20 cellular contexts compared by ENCODE assay signal in genomic region chr1:236044346-236044745, GRCh38. TPM values are rescaled to one million over a fixed set of nuclear protein-coding genes. Genes with fewer than 3 reads are reported as not detected.
DNase-seq lines count a peak whose midpoint lies in the region; ATAC-seq and TF ChIP-seq lines count a peak whose summit lies in the region.
"Had no signal": no experiment of that assay in that cellular context is flagged by ENCODE, and none has a peak within 500 bp of the region (broad histone marks: within the 10 kb centered on the region; RNA-seq: fewer than 3 reads in every experiment).

No MANE protein-coding gene starts in this region.

- no peak for TF ChIP-seq CTCF in HEK293 (tag by site-specific recombination; IDR thresholded peaks at IDR 0.05)
- TF ChIP-seq CTCF in LNCaP clone FGC (IDR thresholded peaks at IDR 0.05; ENCODE audit: control insufficient read depth, extremely low read depth, insufficient read depth): no peak
- no peak for TF ChIP-seq CTCF in osteoblast (IDR thresholded peaks at IDR 0.05; ENCODE audit: extremely low read depth, low read depth, low read length)
- TF ChIP-seq CTCF in left ventricle myocardium inferior (IDR thresholded peaks at IDR 0.05; ENCODE audit: borderline replicate concordance): no peak
- TF ChIP-seq CTCF in omental fat pad (IDR thresholded peaks at IDR 0.05): no peak

- H3K36me3 ChIP-seq in HEK293 (ENCODE audit: control insufficient read depth in 2 of 2, insufficient read depth in 1 of 2, low read length in 2 of 2) (peaks cover 16 to 64% of the 10 kb centered on the region in 2 experiments), osteoblast (ENCODE audit: insufficient read depth, low read length) (peaks cover 8% of the 10 kb centered on the region), left ventricle myocardium inferior (peaks cover 93% of the 10 kb centered on the region)
- H3K36me3 ChIP-seq: BLaER1 treated with 17β-estradiol and CSF1 and Interleukin-3, amounts not matched to agents 10 nM and 100 nM had no signal

- H3K9me3 ChIP-seq in HEK293 (ENCODE audit: control insufficient read depth, insufficient read depth, low read depth, low read length) (no peaks in the 10 kb centered on the region), osteoblast (ENCODE audit: low read depth, low read length) (no peaks in the 10 kb centered on the region), left ventricle myocardium inferior (replicated peaks) (no peaks in the 10 kb centered on the region)
- H3K9me3 ChIP-seq: A549 had no signal

- H3K27ac ChIP-seq in HEK293 (ENCODE audit: extremely low read depth, low read depth, low read length): no peak overlapping the region
- no peak overlapping the region for H3K27ac ChIP-seq in osteoblast (ENCODE audit: low read depth, low read length)
- no peak overlapping the region for H3K27ac ChIP-seq in left ventricle myocardium inferior (replicated peaks)
- H3K27ac ChIP-seq: 22Rv1; A549; BLaER1 treated with 17β-estradiol and CSF1 and Interleukin-3, amounts not matched to agents 10 nM and 100 nM; C4-2B had no signal

- intact Hi-C loops in left ventricle myocardium inferior (cut with micrococcal nuclease): no loop called here

- no peak for ATAC-seq in omental fat pad (ENCODE audit: low FRiP score)
- ATAC-seq: A549; CD8-positive, alpha-beta T cell had no signal

- no peaks in the 10 kb centered on the region for H3K79me2 ChIP-seq in osteoblast (ENCODE audit: insufficient read depth, low read length)

- H3K27me3 ChIP-seq in osteoblast (ENCODE audit: insufficient read depth, low read length) (no peaks in the 10 kb centered on the region), left ventricle myocardium inferior (ENCODE audit: low read depth) (no peaks in the 10 kb centered on the region)
- H3K27me3 ChIP-seq: BLaER1 treated with 17β-estradiol and CSF1 and Interleukin-3, amounts not matched to agents 10 nM and 100 nM had no signal

- H3K4me1 ChIP-seq in HEK293 (ENCODE audit: control insufficient read depth, insufficient read depth, low read length) (no peaks in the 10 kb centered on the region), osteoblast (ENCODE audit: insufficient read depth, low read length) (peaks cover 4% of the 10 kb centered on the region), left ventricle myocardium inferior (peaks cover 43% of the 10 kb centered on the region)
- H3K4me1 ChIP-seq: A549; BLaER1 treated with 17β-estradiol and CSF1 and Interleukin-3, amounts not matched to agents 10 nM and 100 nM had no signal

- CTCF ChIA-PET in HEK293 (lab: Yijun Ruan, JAX): no interaction called here

- DNase-seq in LNCaP clone FGC (ENCODE audit: low read depth) (peak; percentile 14), left kidney (ENCODE audit: low read depth, low spot score) (peak; percentile 66), osteoblast (ENCODE audit: insufficient read length, low spot score, missing footprints) (peak; percentile 23), NCI-H187 (lab: John Stamatoyannopoulos, UW) (no peak), left ventricle myocardium inferior (no peak), omental fat pad (ENCODE audit: low spot score) (no peak)
- no peak for DNase-seq in stimulated activated CD4-positive, alpha-beta T cell treated with anti-CD3 and anti-CD28 coated beads, Interleukin-2, amount 100 ng/mL, for 48 hours
- DNase-seq: AML-193; Caco-2; Calu3; CD4-positive, alpha-beta T cell; CD8-positive, alpha-beta T cell; DMS79 treated with DMSO at 0.1 percent for 48 hours; GF-D8 had no signal

- H2AFZ ChIP-seq in osteoblast (ENCODE audit: low read length): no peak overlapping the region

- POLR2A ChIA-PET in HEK293 (lab: Yijun Ruan, JAX): no interaction called here

- no peaks in the 10 kb centered on the region for H4K20me1 ChIP-seq in osteoblast (ENCODE audit: insufficient read depth, low read length)
- H4K20me1 ChIP-seq: BLaER1 treated with 17β-estradiol and CSF1 and Interleukin-3, amounts not matched to agents 10 nM and 100 nM had no signal

- H3K4me3 ChIP-seq in HEK293 (ENCODE audit: low read depth, low read length) (no peak overlapping the region), LNCaP clone FGC (ENCODE audit: low read depth, low read length) (no peak overlapping the region), osteoblast (ENCODE audit: insufficient read depth, low read length) (no peak overlapping the region), left ventricle myocardium inferior (no peak overlapping the region)
- H3K4me3 ChIP-seq: A549; BLaER1 treated with 17β-estradiol and CSF1 and Interleukin-3, amounts not matched to agents 10 nM and 100 nM had no signal

- H3K4me2 ChIP-seq in osteoblast (ENCODE audit: insufficient read depth, low read length): no peak overlapping the region
- H3K4me2 ChIP-seq: A549; BLaER1 treated with 17β-estradiol and CSF1 and Interleukin-3, amounts not matched to agents 10 nM and 100 nM had no signal

TF ChIP-seq in HEK293, 187 proteins besides CTCF, POLR2A, EP300 and RAD21:
- peak; percentile 57 for TF ChIP-seq PRDM6 (tag by site-specific recombination; IDR thresholded peaks at IDR 0.05)
- no peak for TF ChIP-seq ZNF169 (tag by site-specific recombination; IDR thresholded peaks at IDR 0.05)

RNA-seq across cellular contexts. Expression of gene NID1, which starts 20.5 kb away (rescaled TPM):
- 40.2 and 46.3 TPM in 2 replicates for total RNA-seq in osteoblast
- 40.4 TPM for total RNA-seq in left ventricle myocardium inferior
- total RNA-seq in omental fat pad: 100 to 1,000 TPM; 131 to 458 (median 203) TPM
- total RNA-seq: B cell; CD8-positive, alpha-beta T cell had no signal

Comparison
In these comparisons a context has a peak if more than half of its experiments do, and no peak if none do; other contexts are left out.
1. DNase-seq: peak in LNCaP clone FGC (single experiment), left kidney (single experiment) and osteoblast (single experiment); none in NCI-H187 (0 of 2), stimulated activated CD4-positive, alpha-beta T cell treated with anti-CD3 and anti-CD28 coated beads, Interleukin-2, amount 100 ng/mL, for 48 hours (0 of 2), left ventricle myocardium inferior (single experiment) and omental fat pad (single experiment).